Comparison of ENCODE assay signal across 16 cellular contexts in the genomic region with DNA sequence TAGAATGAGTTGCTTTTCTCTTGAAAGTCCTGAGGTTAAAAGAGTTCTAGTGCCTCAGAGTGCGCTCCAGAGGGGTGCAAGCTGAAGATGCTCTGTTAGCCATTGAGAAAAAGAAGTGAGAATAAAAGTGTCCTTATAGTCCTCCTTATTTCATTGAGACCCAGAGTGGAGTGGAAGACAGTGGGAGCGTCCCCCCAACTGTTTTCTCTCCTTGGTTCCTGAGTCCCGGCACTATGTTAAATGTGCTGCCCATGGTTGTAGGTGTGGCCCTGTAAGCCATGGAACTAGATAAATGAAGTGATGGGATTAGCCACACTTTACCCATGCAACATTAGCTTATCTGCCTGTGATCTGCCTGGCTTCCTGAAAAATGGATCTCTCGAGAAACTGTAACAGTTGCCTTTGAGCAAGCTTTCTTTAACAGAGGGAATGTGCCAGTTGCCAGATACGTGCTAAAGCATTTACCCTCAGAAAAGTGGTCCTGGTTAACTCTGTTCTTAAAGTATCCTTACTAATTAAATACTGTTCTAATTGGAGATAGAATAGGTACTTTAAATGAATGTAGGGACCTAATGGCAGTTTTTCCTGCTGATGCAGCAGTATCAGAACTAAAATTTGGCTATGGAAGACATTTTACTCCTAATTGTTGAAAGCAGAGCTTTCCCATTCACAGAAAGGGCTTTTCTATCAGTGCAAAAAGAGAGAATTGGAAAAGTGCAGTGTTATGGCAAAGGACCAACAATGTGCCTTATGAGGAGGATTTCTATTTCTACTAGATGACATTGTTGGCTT. TPM values are rescaled to one million over a fixed set of nuclear protein-coding genes. Genes with fewer than 3 reads are reported as not detected.
DNase-seq lines count a peak whose midpoint lies in the region; ATAC-seq and TF ChIP-seq lines count a peak whose summit lies in the region.
"Had no signal": no experiment of that assay in that cellular context is flagged by ENCODE, and none has a peak within 500 bp of the region (broad histone marks: within the 10 kb centered on the region; RNA-seq: fewer than 3 reads in every experiment).

No MANE protein-coding gene starts in this region.

- H3K36me3 Mint-ChIP-seq in activated T-cell treated with anti-CD3 and anti-CD28 coated beads, Interleukin-2, amount 50 U/mL, for 72 hours (ENCODE audit: insufficient read depth in 2 of 2) = peaks cover 15 to 19% of the 10 kb centered on the region in 2 donors
- H3K36me3 Mint-ChIP-seq in activated T-cell treated with anti-CD3 and anti-CD28 coated beads, Interleukin-2, amount 50 U/mL, for 4 hours (ENCODE audit: insufficient read depth) = no peaks in the 10 kb centered on the region

- H3K4me3 ChIP-seq in NB4 (ENCODE audit: low read depth, low read length) (no peak overlapping the region), esophagus muscularis mucosa (no peak overlapping the region)
- H3K4me3 ChIP-seq: dorsolateral prefrontal cortex, MG63, thyroid gland had no signal

- peaks cover 21 to 23% of the 10 kb centered on the region in 2 donors for H3K9me3 Mint-ChIP-seq in activated T-cell treated with anti-CD3 and anti-CD28 coated beads, Interleukin-2, amount 50 U/mL, for 72 hours
- peaks cover 49% of the 10 kb centered on the region for H3K9me3 Mint-ChIP-seq in activated T-cell treated with anti-CD3 and anti-CD28 coated beads, Interleukin-2, amount 50 U/mL, for 4 hours

- H3K27ac ChIP-seq in esophagus muscularis mucosa (replicated peaks in 1 of 4) = no peak overlapping the region
- H3K27ac ChIP-seq: dorsolateral prefrontal cortex, parathyroid adenoma, thyroid gland had no signal

- H3K9me3 ChIP-seq in esophagus muscularis mucosa = peaks cover 0 to 27% (median 23%) of the 10 kb centered on the region in 4 donors
- H3K9me3 ChIP-seq: thyroid gland had no signal

- WGBS in esophagus muscularis mucosa = 71% methylated on average over 5 of the region's 5 CpGs

- ATAC-seq in activated T-cell treated with anti-CD3 and anti-CD28 coated beads, Interleukin-2, amount 50 U/mL, for 72 hours (replicated peaks in 1 of 2) = no peak
- ATAC-seq in activated T-cell treated with anti-CD3 and anti-CD28 coated beads, Interleukin-2, amount 50 U/mL, for 4 hours = no peak
- no peak for ATAC-seq in GM18907 (IDR thresholded peaks at IDR 0.05; ENCODE audit: unreplicated experiment)
- ATAC-seq in HG03378 (IDR thresholded peaks at IDR 0.05; ENCODE audit: unreplicated experiment) = no peak

- peak; percentile 8 to 16 for DNase-seq in activated T-cell treated with anti-CD3 and anti-CD28 coated beads, Interleukin-2, amount 50 U/mL, for 72 hours
- DNase-seq in activated T-cell treated with anti-CD3 and anti-CD28 coated beads, Interleukin-2, amount 50 U/mL, for 4 hours = no peak
- DNase-seq in NB4 (ENCODE audit: low read depth) (peak; percentile 15), esophagus muscularis mucosa (ENCODE audit: extremely low spot score) (peak; percentile 50), DMS79 treated with DMSO at 0.1 percent for 48 hours (lab: John Stamatoyannopoulos, UW) (no peak)
- peak; percentile 18 for DNase-seq in stimulated activated CD4-positive, alpha-beta T cell treated with anti-CD3 and anti-CD28 coated beads, Interleukin-4, amount 100 ng/mL, for 1 hour
- DNase-seq: amniotic stem cell, dorsolateral prefrontal cortex, MG63, NCI-H2171, SIG-M5, T1000, thyroid gland had no signal

- H3K36me3 ChIP-seq in esophagus muscularis mucosa = no peaks in the 10 kb centered on the region
- H3K36me3 ChIP-seq: MG63, thyroid gland had no signal

- TF ChIP-seq EP300 in esophagus muscularis mucosa (IDR thresholded peaks at IDR 0.05) = no peak

- intact Hi-C loops in esophagus muscularis mucosa (cut with DNase I) = no loop called here

- H3K27ac Mint-ChIP-seq in activated T-cell treated with anti-CD3 and anti-CD28 coated beads, Interleukin-2, amount 50 U/mL, for 72 hours = no peak overlapping the region

- H3K4me1 Mint-ChIP-seq in activated T-cell treated with anti-CD3 and anti-CD28 coated beads, Interleukin-2, amount 50 U/mL, for 72 hours (ENCODE audit: low read depth) = no peaks in the 10 kb centered on the region
- H3K4me1 Mint-ChIP-seq in activated T-cell treated with anti-CD3 and anti-CD28 coated beads, Interleukin-2, amount 50 U/mL, for 4 hours (ENCODE audit: low read depth) = no peaks in the 10 kb centered on the region

- H3K27me3 Mint-ChIP-seq in activated T-cell treated with anti-CD3 and anti-CD28 coated beads, Interleukin-2, amount 50 U/mL, for 72 hours (ENCODE audit: low read depth) = no peaks in the 10 kb centered on the region
- peaks cover 4% of the 10 kb centered on the region for H3K27me3 Mint-ChIP-seq in activated T-cell treated with anti-CD3 and anti-CD28 coated beads, Interleukin-2, amount 50 U/mL, for 4 hours (ENCODE audit: low read depth)

- no peaks in the 10 kb centered on the region for H3K27me3 ChIP-seq in esophagus muscularis mucosa
- H3K27me3 ChIP-seq: MG63, thyroid gland had no signal

- no peaks in the 10 kb centered on the region for H3K4me1 ChIP-seq in esophagus muscularis mucosa
- H3K4me1 ChIP-seq: parathyroid adenoma, thyroid gland had no signal

- TF ChIP-seq CTCF in NB4 (IDR thresholded peaks at IDR 0.05; ENCODE audit: low read depth, low read length) (no peak), esophagus muscularis mucosa (IDR thresholded peaks at IDR 0.05) (no peak)

- H3K4me3 Mint-ChIP-seq in activated T-cell treated with anti-CD3 and anti-CD28 coated beads, Interleukin-2, amount 50 U/mL, for 72 hours = no peak overlapping the region
- H3K4me3 Mint-ChIP-seq in activated T-cell treated with anti-CD3 and anti-CD28 coated beads, Interleukin-2, amount 50 U/mL, for 4 hours = no peak overlapping the region

- no peak for TF ChIP-seq POLR2A in NB4 (IDR thresholded peaks at IDR 0.05; ENCODE audit: extremely low read depth, insufficient read length)
- TF ChIP-seq POLR2A in esophagus muscularis mucosa (IDR thresholded peaks at IDR 0.05; ENCODE audit: low read depth) = no peak

RNA-seq across cellular contexts. Expression of gene PSG9, which starts 21.4 kb away (rescaled TPM):
- not detected for total RNA-seq in activated T-cell treated with anti-CD3 and anti-CD28 coated beads, Interleukin-2, amount 50 U/mL, for 72 hours
- total RNA-seq in activated T-cell treated with anti-CD3 and anti-CD28 coated beads, Interleukin-2, amount 50 U/mL, for 4 hours = not detected
- total RNA-seq in esophagus muscularis mucosa = not detected
- total RNA-seq: dorsolateral prefrontal cortex, thyroid gland had no signal

Comparison
In these comparisons a context has a peak if more than half of its experiments do, and no peak if none do; other contexts are left out.
1. DNase-seq: peak in activated T-cell treated with anti-CD3 and anti-CD28 coated beads, Interleukin-2, amount 50 U/mL, for 72 hours (2 of 2), NB4 (single experiment), esophagus muscularis mucosa (single experiment) and stimulated activated CD4-positive, alpha-beta T cell treated with anti-CD3 and anti-CD28 coated beads, Interleukin-4, amount 100 ng/mL, for 1 hour (single experiment); none in activated T-cell treated with anti-CD3 and anti-CD28 coated beads, Interleukin-2, amount 50 U/mL, for 4 hours (single experiment) and DMS79 treated with DMSO at 0.1 percent for 48 hours (single experiment).